Comparison of ENCODE assay signal across 24 cellular contexts in the genomic region with DNA sequence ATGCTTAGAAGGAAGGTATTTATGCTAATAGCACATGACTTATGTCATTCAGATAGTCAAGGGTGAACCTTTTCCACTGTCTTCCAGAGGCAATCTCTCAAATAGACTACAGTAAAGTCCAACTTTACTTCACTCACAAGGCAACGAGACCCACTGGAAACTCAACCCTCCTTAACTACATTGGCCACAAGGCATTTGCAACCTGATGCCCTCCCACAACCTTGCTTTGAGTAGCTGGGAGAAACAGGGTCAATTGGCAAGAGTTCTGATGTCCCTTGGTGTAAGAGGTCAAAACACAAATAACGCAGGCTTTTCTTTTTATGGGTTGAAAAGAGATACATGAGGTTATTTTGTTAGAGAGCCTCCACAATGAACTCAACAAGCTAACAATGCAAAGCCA. TPM values are rescaled to one million over a fixed set of nuclear protein-coding genes. Genes with fewer than 3 reads are reported as not detected.
DNase-seq lines count a peak whose midpoint lies in the region; ATAC-seq and TF ChIP-seq lines count a peak whose summit lies in the region.
"Had no signal": no experiment of that assay in that cellular context is flagged by ENCODE, and none has a peak within 500 bp of the region (broad histone marks: within the 10 kb centered on the region; RNA-seq: fewer than 3 reads in every experiment).

No MANE protein-coding gene starts in this region.

- no peaks in the 10 kb centered on the region for H3K36me3 ChIP-seq in HUES64 (ENCODE audit: insufficient read depth, low read length)
- H3K36me3 ChIP-seq in ectodermal cell (ENCODE audit: control insufficient read depth, insufficient read depth, low read length): peaks cover 2% of the 10 kb centered on the region
- H3K36me3 ChIP-seq in neural progenitor cell: peaks cover 5% of the 10 kb centered on the region
- no peaks in the 10 kb centered on the region for H3K36me3 ChIP-seq in body of pancreas (replicated peaks in 1 of 2; ENCODE audit: insufficient read depth in 1 of 2, low read depth in 2 of 2)
- H3K36me3 ChIP-seq: SJSA1 had no signal

- no peak for TF ChIP-seq POLR2A in body of pancreas (IDR thresholded peaks at IDR 0.05)

- peaks cover 30% of the 10 kb centered on the region for H4K20me1 ChIP-seq in neural progenitor cell (ENCODE audit: low read depth)

- H3K79me2 ChIP-seq in neural progenitor cell (ENCODE audit: low read depth): peaks cover 32% of the 10 kb centered on the region

- DNase-seq in left kidney (ENCODE audit: low read depth, low spot score) (peak; percentile 67), neural progenitor cell (ENCODE audit: low spot score) (peak; percentile 41), body of pancreas (no peak), T1000 (lab: John Stamatoyannopoulos, UW) (no peak), NCI-H1694 (lab: John Stamatoyannopoulos, UW) (no peak), NCI-H526 (lab: John Stamatoyannopoulos, UW) (no peak)
- DNase-seq: Caco-2; CD8-positive, alpha-beta T cell; GM23248; HCEC 1CT; NCI-H1048; NCI-H1694 treated with DMSO at 0.1 percent for 48 hours; NCI-H2081; NCI-H2171; NCI-H226; NCI-H510A; NCI-H82; PC-9 had no signal

- H3K9ac ChIP-seq in HUES64 (ENCODE audit: low read depth, low read length) (no peak overlapping the region), neural progenitor cell (no peak overlapping the region)
- H3K9ac ChIP-seq: GM23248 had no signal

- H3K27me3 Mint-ChIP-seq in neural progenitor cell (ENCODE audit: insufficient read depth, low read depth): peaks cover 10% of the 10 kb centered on the region

- H3K9me3 ChIP-seq in HUES64 (ENCODE audit: insufficient read depth, low read depth, low read length): no peaks in the 10 kb centered on the region
- no peaks in the 10 kb centered on the region for H3K9me3 ChIP-seq in ectodermal cell (ENCODE audit: control insufficient read depth, low read length)
- no peaks in the 10 kb centered on the region for H3K9me3 ChIP-seq in neural progenitor cell (ENCODE audit: low read depth)
- H3K9me3 ChIP-seq in body of pancreas: no peaks in the 10 kb centered on the region
- H3K9me3 ChIP-seq: Caco-2 had no signal

- 58% methylated on average over 2 of the region's 2 CpGs for WGBS in HUES64
- WGBS in ectodermal cell, 2 experiments: 16 to 25% methylated on average over 2 of the region's 2 CpGs
- WGBS in body of pancreas, 2 donors: 83 to 90% methylated on average over 2 of the region's 2 CpGs

- TF ChIP-seq CTCF in neural progenitor cell (IDR thresholded peaks at IDR 0.05) (no peak), body of pancreas (IDR thresholded peaks at IDR 0.05) (no peak)

- peaks cover 50% of the 10 kb centered on the region for H3F3A ChIP-seq in neural progenitor cell (ENCODE audit: low read depth)

- H3K4me2 ChIP-seq in neural progenitor cell: peak overlapping the region; percentile 98
- H3K4me2 ChIP-seq: PC-9 had no signal

- H3K4me1 Mint-ChIP-seq in neural progenitor cell: peaks cover 59% of the 10 kb centered on the region

- no peak overlapping the region for H3K27ac ChIP-seq in HUES64 (ENCODE audit: low read depth, low read length)
- H3K27ac ChIP-seq in ectodermal cell (ENCODE audit: insufficient read depth, low read depth, low read length, poor library complexity, severe bottlenecking): peak overlapping the region; percentile 55
- peak overlapping the region; percentile 6 for H3K27ac ChIP-seq in neural progenitor cell
- no peak overlapping the region for H3K27ac ChIP-seq in body of pancreas
- H3K27ac ChIP-seq: C4-2B, GM23248, PC-9, SJSA1 had no signal

- H3K9me3 Mint-ChIP-seq in neural progenitor cell: peaks cover 8% of the 10 kb centered on the region
- H3K9me3 Mint-ChIP-seq: CD8-positive, alpha-beta T cell had no signal

- H3K4me1 ChIP-seq in HUES64 (ENCODE audit: insufficient read depth, low read length) (peaks cover 56% of the 10 kb centered on the region), ectodermal cell (ENCODE audit: control insufficient read depth, insufficient read depth, low read length) (peaks cover 35% of the 10 kb centered on the region), neural progenitor cell (peaks cover 51% of the 10 kb centered on the region), body of pancreas (peaks cover 22% of the 10 kb centered on the region)
- H3K4me1 ChIP-seq: Caco-2 had no signal

- intact Hi-C loops in body of pancreas (cut with DNase I): no loop called here

- no peak for ATAC-seq in body of pancreas
- ATAC-seq: CD8-positive, alpha-beta T cell; Right ventricle myocardium inferior had no signal

- H3K27me3 ChIP-seq in HUES64 (ENCODE audit: insufficient read depth, low read length): peaks cover 66% of the 10 kb centered on the region
- no peaks in the 10 kb centered on the region for H3K27me3 ChIP-seq in ectodermal cell (ENCODE audit: control insufficient read depth, insufficient read depth, low read length, poor library complexity, severe bottlenecking)
- no peaks in the 10 kb centered on the region for H3K27me3 ChIP-seq in neural progenitor cell
- no peaks in the 10 kb centered on the region for H3K27me3 ChIP-seq in body of pancreas

- peaks cover 8% of the 10 kb centered on the region for H3K36me3 Mint-ChIP-seq in neural progenitor cell
- H3K36me3 Mint-ChIP-seq: CD8-positive, alpha-beta T cell had no signal

- H3K4me3 ChIP-seq in HUES64 (ENCODE audit: low read length): peak overlapping the region; percentile 17; the same call in 1 of the 2 replicates
- H3K4me3 ChIP-seq in ectodermal cell (ENCODE audit: insufficient read depth, low read depth, low read length): no peak overlapping the region
- peak overlapping the region; percentile 29 for H3K4me3 ChIP-seq in neural progenitor cell
- no peak overlapping the region for H3K4me3 ChIP-seq in body of pancreas
- H3K4me3 ChIP-seq: GM23248, PC-9, SJSA1 had no signal

- no peak overlapping the region for H2AFZ ChIP-seq in neural progenitor cell (replicated peaks)
- H2AFZ ChIP-seq: GM23248, PC-9 had no signal

- peak overlapping the region; percentile 97 for H3K27ac Mint-ChIP-seq in neural progenitor cell
- H3K27ac Mint-ChIP-seq: B cell; CD8-positive, alpha-beta T cell had no signal

- peak overlapping the region; percentile 24 for H3K4me3 Mint-ChIP-seq in neural progenitor cell
- H3K4me3 Mint-ChIP-seq: B cell; CD8-positive, alpha-beta T cell had no signal

RNA-seq across cellular contexts. Expression of gene GAS1, which starts 6.1 kb away (rescaled TPM):
- 7.1 TPM for polyA plus RNA-seq in HUES64 (2013, experiment 1 of 2)
- 11.8 TPM for polyA plus RNA-seq in HUES64 (2013, experiment 2 of 2)
- 93.2 TPM for polyA plus RNA-seq in ectodermal cell (2013, experiment 1 of 4)
- 93.8 TPM for polyA plus RNA-seq in ectodermal cell (2013, experiment 2 of 4)
- polyA plus RNA-seq in ectodermal cell (2013, experiment 3 of 4): 102 TPM
- 119 TPM for polyA plus RNA-seq in ectodermal cell (2013, experiment 4 of 4)
- 68.1 and 104 TPM in 2 replicates for total RNA-seq in neural progenitor cell (ENCODE audit: low replicate concordance)
- 10 to 100 TPM; 29.1 to 37.6 TPM for total RNA-seq in body of pancreas
- total RNA-seq: PC-9 had no signal

Comparison
In these comparisons a context has a peak if more than half of its experiments do, and no peak if none do; other contexts are left out.
1. H3K27ac ChIP-seq: peak in ectodermal cell (single experiment) and neural progenitor cell (single experiment); none in HUES64 (single experiment) and body of pancreas (0 of 4).
2. H3K4me3 ChIP-seq: peak in HUES64 (single experiment) and neural progenitor cell (single experiment); none in ectodermal cell (single experiment) and body of pancreas (0 of 2).
3. DNase-seq: peak in left kidney (single experiment) and neural progenitor cell (single experiment); none in body of pancreas (0 of 4), T1000 (single experiment), NCI-H1694 (single experiment) and NCI-H526 (0 of 2).